1 cellular context compared by ENCODE assay signal in genomic region chr4:140427104-140427918, GRCh38.
TF ChIP-seq lines count a peak whose summit lies in the region.

A gene with protein sequence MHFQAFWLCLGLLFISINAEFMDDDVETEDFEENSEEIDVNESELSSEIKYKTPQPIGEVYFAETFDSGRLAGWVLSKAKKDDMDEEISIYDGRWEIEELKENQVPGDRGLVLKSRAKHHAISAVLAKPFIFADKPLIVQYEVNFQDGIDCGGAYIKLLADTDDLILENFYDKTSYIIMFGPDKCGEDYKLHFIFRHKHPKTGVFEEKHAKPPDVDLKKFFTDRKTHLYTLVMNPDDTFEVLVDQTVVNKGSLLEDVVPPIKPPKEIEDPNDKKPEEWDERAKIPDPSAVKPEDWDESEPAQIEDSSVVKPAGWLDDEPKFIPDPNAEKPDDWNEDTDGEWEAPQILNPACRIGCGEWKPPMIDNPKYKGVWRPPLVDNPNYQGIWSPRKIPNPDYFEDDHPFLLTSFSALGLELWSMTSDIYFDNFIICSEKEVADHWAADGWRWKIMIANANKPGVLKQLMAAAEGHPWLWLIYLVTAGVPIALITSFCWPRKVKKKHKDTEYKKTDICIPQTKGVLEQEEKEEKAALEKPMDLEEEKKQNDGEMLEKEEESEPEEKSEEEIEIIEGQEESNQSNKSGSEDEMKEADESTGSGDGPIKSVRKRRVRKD (minus strand): TSS chr4:140427648. CDS start chr4:140413078, 14,570 bp downstream.

TF ChIP-seq in HepG2, 621 proteins besides CTCF, POLR2A, EP300 and RAD21 (continued from another document and continues in another):
- TF ChIP-seq USF2 (IDR thresholded peaks at IDR 0.05; ENCODE audit: low read depth, low read length) (no peak), USF2 (CRISPR knock-in tag; IDR thresholded peaks at IDR 0.05; ENCODE audit: borderline replicate concordance) (no peak; the same call in 1 of the 2 replicates), AHR (CRISPR knock-in tag; IDR thresholded peaks at IDR 0.05) (no peak), ZNF44 (CRISPR knock-in tag; IDR thresholded peaks at IDR 0.05) (0 out of 2 replicates have a peak, but pooled peaks have one; percentile 20), ZNF512B (CRISPR knock-in tag; IDR thresholded peaks at IDR 0.05; ENCODE audit: borderline replicate concordance) (no peak), ZFP90 (CRISPR knock-in tag; IDR thresholded peaks at IDR 0.05; ENCODE audit: borderline replicate concordance) (peak; percentile 24; the same call in 1 of the 2 replicates), THAP7 (CRISPR knock-in tag; IDR thresholded peaks at IDR 0.05) (no peak), CREB3 (CRISPR knock-in tag; IDR thresholded peaks at IDR 0.05) (no peak), YEATS2 (CRISPR knock-in tag; IDR thresholded peaks at IDR 0.05; ENCODE audit: borderline replicate concordance) (peak; percentile 22; the same call in 1 of the 2 replicates), ZNF709 (CRISPR knock-in tag; IDR thresholded peaks at IDR 0.05) (peak; percentile 92), ZMYM2 (CRISPR knock-in tag; IDR thresholded peaks at IDR 0.05) (no peak), ZNF556 (CRISPR knock-in tag; IDR thresholded peaks at IDR 0.05; ENCODE audit: borderline replicate concordance) (peak; percentile 97), HOXA9 (CRISPR knock-in tag; IDR thresholded peaks at IDR 0.05; ENCODE audit: borderline replicate concordance) (no peak), NFE2L2 (IDR thresholded peaks at IDR 0.05; ENCODE audit: low read length) (no peak), TAF1 (CRISPR knock-in tag; IDR thresholded peaks at IDR 0.05) (peak; percentile 79), TOPORS (CRISPR knock-in tag; IDR thresholded peaks at IDR 0.05) (no peak), ZNF143 (CRISPR knock-in tag; IDR thresholded peaks at IDR 0.05) (no peak; the same call in 1 of the 2 replicates), NR2C2 (CRISPR knock-in tag; IDR thresholded peaks at IDR 0.05; ENCODE audit: borderline replicate concordance) (no peak), RBM39 (IDR thresholded peaks at IDR 0.05; ENCODE audit: low read depth, low read length, poor library complexity, severe bottlenecking) (peak; percentile 82), ZNF263 (CRISPR knock-in tag; IDR thresholded peaks at IDR 0.05) (peak; percentile 23; the same call in 1 of the 2 replicates), ZNF282 (IDR thresholded peaks at IDR 0.05; ENCODE audit: partially characterized antibody) (no peak), CC2D1A (CRISPR knock-in tag; IDR thresholded peaks at IDR 0.05) (no peak), ZNF670 (CRISPR knock-in tag; IDR thresholded peaks at IDR 0.05; ENCODE audit: borderline replicate concordance) (peak; percentile 94), ZKSCAN8 (CRISPR knock-in tag; IDR thresholded peaks at IDR 0.05; ENCODE audit: borderline replicate concordance) (no peak), SRSF9 (IDR thresholded peaks at IDR 0.05; ENCODE audit: borderline replicate concordance, insufficient read depth, low read depth, low read length, poor library complexity, severe bottlenecking) (no peak), MXI1 (IDR thresholded peaks at IDR 0.05; ENCODE audit: borderline replicate concordance, low read depth, low read length) (peak; percentile 70; the same call in 1 of the 3 replicates), CHD2 (IDR thresholded peaks at IDR 0.05; ENCODE audit: low read depth, low read length) (no peak), ZNF484 (CRISPR knock-in tag; IDR thresholded peaks at IDR 0.05; ENCODE audit: borderline replicate concordance, low read depth) (no peak), ZNF264 (CRISPR knock-in tag; IDR thresholded peaks at IDR 0.05) (peak; percentile 79; the same call in 1 of the 2 replicates), TBX3 (IDR thresholded peaks at IDR 0.05; ENCODE audit: borderline replicate concordance) (no peak), PTBP1 (IDR thresholded peaks at IDR 0.05; ENCODE audit: low read depth, low read length, poor library complexity, severe bottlenecking) (no peak), SMARCE1 (IDR thresholded peaks at IDR 0.05; ENCODE audit: borderline replicate concordance) (no peak), ZNF530 (CRISPR knock-in tag; IDR thresholded peaks at IDR 0.05; ENCODE audit: low read depth) (no peak), GABPB1 (CRISPR knock-in tag; IDR thresholded peaks at IDR 0.05) (peak; percentile 68; the same call in 1 of the 2 replicates), FOXM1 (CRISPR knock-in tag; IDR thresholded peaks at IDR 0.05) (peak; percentile 28; the same call in 1 of the 2 replicates), NR1H2 (CRISPR knock-in tag; IDR thresholded peaks at IDR 0.05; ENCODE audit: borderline replicate concordance, low read depth) (no peak), ZNF777 (CRISPR knock-in tag; IDR thresholded peaks at IDR 0.05) (peak; percentile 59), GATA4 (IDR thresholded peaks at IDR 0.05; ENCODE audit: borderline replicate concordance, low read depth) (no peak), MXD1 (CRISPR knock-in tag; IDR thresholded peaks at IDR 0.05) (peak; percentile 28), TGIF2 (CRISPR knock-in tag; IDR thresholded peaks at IDR 0.05) (peak; percentile 90), ZNF205 (CRISPR knock-in tag; IDR thresholded peaks at IDR 0.05) (no peak), MAF1 (CRISPR knock-in tag; IDR thresholded peaks at IDR 0.05; ENCODE audit: borderline replicate concordance) (peak; percentile 42; the same call in 1 of the 2 replicates), ZNF34 (CRISPR knock-in tag; IDR thresholded peaks at IDR 0.05; ENCODE audit: borderline replicate concordance) (peak; percentile 74; the same call in 1 of the 2 replicates)
- TF ChIP-seq, protein P1, sequence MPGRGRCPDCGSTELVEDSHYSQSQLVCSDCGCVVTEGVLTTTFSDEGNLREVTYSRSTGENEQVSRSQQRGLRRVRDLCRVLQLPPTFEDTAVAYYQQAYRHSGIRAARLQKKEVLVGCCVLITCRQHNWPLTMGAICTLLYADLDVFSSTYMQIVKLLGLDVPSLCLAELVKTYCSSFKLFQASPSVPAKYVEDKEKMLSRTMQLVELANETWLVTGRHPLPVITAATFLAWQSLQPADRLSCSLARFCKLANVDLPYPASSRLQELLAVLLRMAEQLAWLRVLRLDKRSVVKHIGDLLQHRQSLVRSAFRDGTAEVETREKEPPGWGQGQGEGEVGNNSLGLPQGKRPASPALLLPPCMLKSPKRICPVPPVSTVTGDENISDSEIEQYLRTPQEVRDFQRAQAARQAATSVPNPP (CRISPR knock-in tag; IDR thresholded peaks at IDR 0.05), result no peak
- TF ChIP-seq, protein P2, sequence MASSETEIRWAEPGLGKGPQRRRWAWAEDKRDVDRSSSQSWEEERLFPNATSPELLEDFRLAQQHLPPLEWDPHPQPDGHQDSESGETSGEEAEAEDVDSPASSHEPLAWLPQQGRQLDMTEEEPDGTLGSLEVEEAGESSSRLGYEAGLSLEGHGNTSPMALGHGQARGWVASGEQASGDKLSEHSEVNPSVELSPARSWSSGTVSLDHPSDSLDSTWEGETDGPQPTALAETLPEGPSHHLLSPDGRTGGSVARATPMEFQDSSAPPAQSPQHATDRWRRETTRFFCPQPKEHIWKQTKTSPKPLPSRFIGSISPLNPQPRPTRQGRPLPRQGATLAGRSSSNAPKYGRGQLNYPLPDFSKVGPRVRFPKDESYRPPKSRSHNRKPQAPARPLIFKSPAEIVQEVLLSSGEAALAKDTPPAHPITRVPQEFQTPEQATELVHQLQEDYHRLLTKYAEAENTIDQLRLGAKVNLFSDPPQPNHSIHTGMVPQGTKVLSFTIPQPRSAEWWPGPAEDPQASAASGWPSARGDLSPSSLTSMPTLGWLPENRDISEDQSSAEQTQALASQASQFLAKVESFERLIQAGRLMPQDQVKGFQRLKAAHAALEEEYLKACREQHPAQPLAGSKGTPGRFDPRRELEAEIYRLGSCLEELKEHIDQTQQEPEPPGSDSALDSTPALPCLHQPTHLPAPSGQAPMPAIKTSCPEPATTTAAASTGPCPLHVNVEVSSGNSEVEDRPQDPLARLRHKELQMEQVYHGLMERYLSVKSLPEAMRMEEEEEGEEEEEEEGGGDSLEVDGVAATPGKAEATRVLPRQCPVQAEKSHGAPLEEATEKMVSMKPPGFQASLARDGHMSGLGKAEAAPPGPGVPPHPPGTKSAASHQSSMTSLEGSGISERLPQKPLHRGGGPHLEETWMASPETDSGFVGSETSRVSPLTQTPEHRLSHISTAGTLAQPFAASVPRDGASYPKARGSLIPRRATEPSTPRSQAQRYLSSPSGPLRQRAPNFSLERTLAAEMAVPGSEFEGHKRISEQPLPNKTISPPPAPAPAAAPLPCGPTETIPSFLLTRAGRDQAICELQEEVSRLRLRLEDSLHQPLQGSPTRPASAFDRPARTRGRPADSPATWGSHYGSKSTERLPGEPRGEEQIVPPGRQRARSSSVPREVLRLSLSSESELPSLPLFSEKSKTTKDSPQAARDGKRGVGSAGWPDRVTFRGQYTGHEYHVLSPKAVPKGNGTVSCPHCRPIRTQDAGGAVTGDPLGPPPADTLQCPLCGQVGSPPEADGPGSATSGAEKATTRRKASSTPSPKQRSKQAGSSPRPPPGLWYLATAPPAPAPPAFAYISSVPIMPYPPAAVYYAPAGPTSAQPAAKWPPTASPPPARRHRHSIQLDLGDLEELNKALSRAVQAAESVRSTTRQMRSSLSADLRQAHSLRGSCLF (CRISPR knock-in tag; IDR thresholded peaks at IDR 0.05; ENCODE audit: borderline replicate concordance), result no peak
- TF ChIP-seq, protein P3, sequence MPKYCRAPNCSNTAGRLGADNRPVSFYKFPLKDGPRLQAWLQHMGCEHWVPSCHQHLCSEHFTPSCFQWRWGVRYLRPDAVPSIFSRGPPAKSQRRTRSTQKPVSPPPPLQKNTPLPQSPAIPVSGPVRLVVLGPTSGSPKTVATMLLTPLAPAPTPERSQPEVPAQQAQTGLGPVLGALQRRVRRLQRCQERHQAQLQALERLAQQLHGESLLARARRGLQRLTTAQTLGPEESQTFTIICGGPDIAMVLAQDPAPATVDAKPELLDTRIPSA (CRISPR knock-in tag; IDR thresholded peaks at IDR 0.05; ENCODE audit: borderline replicate concordance), result no peak
- TF ChIP-seq, protein P4, sequence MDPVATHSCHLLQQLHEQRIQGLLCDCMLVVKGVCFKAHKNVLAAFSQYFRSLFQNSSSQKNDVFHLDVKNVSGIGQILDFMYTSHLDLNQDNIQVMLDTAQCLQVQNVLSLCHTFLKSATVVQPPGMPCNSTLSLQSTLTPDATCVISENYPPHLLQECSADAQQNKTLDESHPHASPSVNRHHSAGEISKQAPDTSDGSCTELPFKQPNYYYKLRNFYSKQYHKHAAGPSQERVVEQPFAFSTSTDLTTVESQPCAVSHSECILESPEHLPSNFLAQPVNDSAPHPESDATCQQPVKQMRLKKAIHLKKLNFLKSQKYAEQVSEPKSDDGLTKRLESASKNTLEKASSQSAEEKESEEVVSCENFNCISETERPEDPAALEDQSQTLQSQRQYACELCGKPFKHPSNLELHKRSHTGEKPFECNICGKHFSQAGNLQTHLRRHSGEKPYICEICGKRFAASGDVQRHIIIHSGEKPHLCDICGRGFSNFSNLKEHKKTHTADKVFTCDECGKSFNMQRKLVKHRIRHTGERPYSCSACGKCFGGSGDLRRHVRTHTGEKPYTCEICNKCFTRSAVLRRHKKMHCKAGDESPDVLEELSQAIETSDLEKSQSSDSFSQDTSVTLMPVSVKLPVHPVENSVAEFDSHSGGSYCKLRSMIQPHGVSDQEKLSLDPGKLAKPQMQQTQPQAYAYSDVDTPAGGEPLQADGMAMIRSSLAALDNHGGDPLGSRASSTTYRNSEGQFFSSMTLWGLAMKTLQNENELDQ (CRISPR knock-in tag; IDR thresholded peaks at IDR 0.05; ENCODE audit: borderline replicate concordance), result no peak
